Comparison of ENCODE assay signal across 10 cellular contexts in the genomic region with DNA sequence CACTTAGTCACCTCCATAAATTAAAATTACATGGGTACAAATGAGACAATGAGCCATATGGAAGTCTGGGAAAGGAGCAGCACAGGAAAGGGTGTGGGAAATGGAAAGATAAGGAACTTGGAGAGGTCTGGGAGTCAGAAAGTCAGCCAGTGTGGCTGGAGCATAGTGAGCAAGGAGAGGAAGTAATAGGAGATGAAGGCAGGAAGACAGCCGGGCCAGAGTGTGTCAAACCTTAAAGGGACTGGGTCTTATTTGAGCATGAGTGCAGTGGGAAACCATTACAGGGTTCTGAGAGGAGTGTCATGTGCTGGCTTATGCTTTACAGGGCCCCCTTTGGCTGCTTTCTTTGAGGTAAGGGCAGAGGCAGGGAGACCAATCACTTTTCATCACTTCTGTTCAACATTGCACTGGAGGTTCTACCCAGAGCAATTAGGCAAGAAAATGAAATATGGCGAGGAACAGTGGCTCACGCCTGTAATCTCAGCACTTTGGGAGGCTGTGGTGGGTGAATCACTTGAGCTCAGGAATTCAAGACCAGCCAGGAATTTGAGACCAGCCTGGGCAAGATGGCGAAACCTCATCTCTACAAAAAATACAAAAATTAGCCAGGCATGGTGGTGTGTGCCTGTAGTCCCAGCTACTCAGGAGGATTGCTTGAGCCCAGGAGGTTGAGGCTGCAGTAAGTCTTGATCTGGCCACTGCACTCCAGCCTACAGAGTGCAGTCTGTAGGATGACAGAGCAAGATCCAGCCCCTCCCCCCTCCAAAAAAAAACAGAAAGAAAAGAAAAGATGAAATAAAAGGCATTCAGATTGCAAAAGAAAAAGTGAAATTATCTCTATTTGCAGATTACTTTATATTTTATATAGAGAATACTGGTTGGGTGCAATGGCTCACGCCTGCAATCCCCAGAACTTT. TPM values are rescaled to one million over a fixed set of nuclear protein-coding genes. Genes with fewer than 3 reads are reported as not detected.
DNase-seq lines count a peak whose midpoint lies in the region; ATAC-seq and TF ChIP-seq lines count a peak whose summit lies in the region.
"Had no signal": no experiment of that assay in that cellular context is flagged by ENCODE, and none has a peak within 500 bp of the region (broad histone marks: within the 10 kb centered on the region; RNA-seq: fewer than 3 reads in every experiment).

No MANE protein-coding gene starts in this region.

- H4K8ac ChIP-seq in mesenchymal stem cell (ENCODE audit: low read length) = peak overlapping the region; percentile 54

- intact Hi-C loops in CD14-positive monocyte (cut with micrococcal nuclease) = no loop called here
- intact Hi-C loops in dendritic cell treated with granulocyte-macrophage colony-stimulating factor and Interleukin-4, amounts not matched to agents 40 ng/mL and 50 ng/mL, for 4 days (cut with micrococcal nuclease) = no loop called here

- no peak overlapping the region for H2BK5ac ChIP-seq in mesenchymal stem cell (ENCODE audit: low read depth, low read length, poor library complexity, severe bottlenecking)

- H3K27me3 Mint-ChIP-seq in CD14-positive monocyte (ENCODE audit: low read depth in 3 of 3) = peaks cover 0 to 1% (median 0%) of the 10 kb centered on the region in 3 donors
- no peaks in the 10 kb centered on the region for H3K27me3 Mint-ChIP-seq in dendritic cell treated with granulocyte-macrophage colony-stimulating factor and Interleukin-4, amounts not matched to agents 40 ng/mL and 50 ng/mL, for 4 days

- DNase-seq in CD14-positive monocyte (ENCODE audit: low spot score) (no peak), M059J (ENCODE audit: low read depth) (peak; percentile 85), mesenchymal stem cell (peak; percentile 90), NCI-H146 treated with DMSO at 0.1 percent for 48 hours (lab: John Stamatoyannopoulos, UW; ENCODE audit: unreplicated experiment) (no peak), NCI-H1694 (lab: John Stamatoyannopoulos, UW) (no peak), caudate nucleus (lab: John Stamatoyannopoulos, UW) (no peak)
- DNase-seq in activated naive CD4-positive, alpha-beta T cell treated with anti-CD3 and anti-CD28 coated beads, Interleukin-2, amount 50 U/mL, for 72 hours (ENCODE audit: low spot score in 2 of 2) = no peak
- DNase-seq: activated effector memory CD4-positive, alpha-beta T cell treated with Interleukin-2 at 50 U/mL for 16 hours; nucleus accumbens had no signal

- no peak overlapping the region for H2BK120ac ChIP-seq in mesenchymal stem cell (ENCODE audit: low read depth, low read length)

- H3K27ac ChIP-seq in mesenchymal stem cell (ENCODE audit: low read length, poor library complexity, severe bottlenecking) (peak overlapping the region; percentile 59), caudate nucleus (ENCODE audit: low read depth, low read length) (no peak overlapping the region)

- peaks cover 8% of the 10 kb centered on the region for H3K4me1 Mint-ChIP-seq in CD14-positive monocyte
- H3K4me1 Mint-ChIP-seq in dendritic cell treated with granulocyte-macrophage colony-stimulating factor and Interleukin-4, amounts not matched to agents 40 ng/mL and 50 ng/mL, for 4 days (ENCODE audit: low read depth) = peaks cover 20% of the 10 kb centered on the region

- no peak overlapping the region for H3K23ac ChIP-seq in mesenchymal stem cell (ENCODE audit: low read length in 2 of 2)

- peak overlapping the region in 1 of 2 experiments; percentile 29 for H3K4me3 ChIP-seq in mesenchymal stem cell (ENCODE audit: insufficient read depth in 1 of 2, low read depth in 1 of 2, low read length in 2 of 2)

- no peaks in the 10 kb centered on the region for H3K9me3 ChIP-seq in mesenchymal stem cell (ENCODE audit: control insufficient read depth, low read length)

- H2AFZ ChIP-seq in mesenchymal stem cell (ENCODE audit: low read depth, low read length) = peak overlapping the region; percentile 29

- H4K91ac ChIP-seq in mesenchymal stem cell (ENCODE audit: low read length) = no peak overlapping the region

- peaks cover 0 to 5% (median 0%) of the 10 kb centered on the region in 7 donors for H3K9me3 Mint-ChIP-seq in CD14-positive monocyte
- H3K9me3 Mint-ChIP-seq in dendritic cell treated with granulocyte-macrophage colony-stimulating factor and Interleukin-4, amounts not matched to agents 40 ng/mL and 50 ng/mL, for 4 days = no peaks in the 10 kb centered on the region
- no peaks in the 10 kb centered on the region for H3K9me3 Mint-ChIP-seq in activated naive CD4-positive, alpha-beta T cell treated with anti-CD3 and anti-CD28 coated beads, Interleukin-2, amount 50 U/mL, for 72 hours

- no peak overlapping the region for H2BK12ac ChIP-seq in mesenchymal stem cell (ENCODE audit: low read length in 2 of 2)

- no peak overlapping the region for H2AK5ac ChIP-seq in mesenchymal stem cell (ENCODE audit: low read length, severe bottlenecking)

- peak overlapping the region; percentile 47 for H3K9ac ChIP-seq in mesenchymal stem cell (ENCODE audit: low read length)

- H2BK15ac ChIP-seq in mesenchymal stem cell (ENCODE audit: low read depth, poor library complexity, severe bottlenecking) = no peak overlapping the region

- WGBS in mesenchymal stem cell = 36% methylated on average over 4 of the region's 5 CpGs

- ATAC-seq in activated naive CD4-positive, alpha-beta T cell treated with anti-CD3 and anti-CD28 coated beads, Interleukin-2, amount 50 U/mL, for 72 hours = no peak

- H3K4me3 Mint-ChIP-seq in CD14-positive monocyte = peak overlapping the region in 1 of 2 donors; percentile 78
- H3K4me3 Mint-ChIP-seq in dendritic cell treated with granulocyte-macrophage colony-stimulating factor and Interleukin-4, amounts not matched to agents 40 ng/mL and 50 ng/mL, for 4 days = peak overlapping the region; percentile 55

- H3K79me1 ChIP-seq in mesenchymal stem cell (replicated peaks; ENCODE audit: low read length, poor library complexity, severe bottlenecking) = no peaks in the 10 kb centered on the region

- H3K4ac ChIP-seq in mesenchymal stem cell (ENCODE audit: low read depth in 1 of 2, low read length in 2 of 2) = peak overlapping the region in 1 of 2 experiments; percentile 9

- peak overlapping the region; percentile 16 to 42 for H3K18ac ChIP-seq in mesenchymal stem cell (ENCODE audit: low read depth in 1 of 2, low read length in 2 of 2)

- no peak overlapping the region for H3K14ac ChIP-seq in mesenchymal stem cell (ENCODE audit: low read length in 2 of 2)

- no peaks in the 10 kb centered on the region for H3K36me3 ChIP-seq in mesenchymal stem cell (ENCODE audit: control insufficient read depth in 1 of 2, insufficient read depth in 2 of 2, low read depth in 1 of 2, low read length in 2 of 2)

- no peak for TF ChIP-seq CTCF in CD14-positive monocyte (IDR thresholded peaks at IDR 0.05)

- H3K36me3 Mint-ChIP-seq in CD14-positive monocyte = no peaks in the 10 kb centered on the region
- no peaks in the 10 kb centered on the region for H3K36me3 Mint-ChIP-seq in dendritic cell treated with granulocyte-macrophage colony-stimulating factor and Interleukin-4, amounts not matched to agents 40 ng/mL and 50 ng/mL, for 4 days (ENCODE audit: low read depth)
- H3K36me3 Mint-ChIP-seq in activated naive CD4-positive, alpha-beta T cell treated with anti-CD3 and anti-CD28 coated beads, Interleukin-2, amount 50 U/mL, for 72 hours = no peaks in the 10 kb centered on the region

- H3K4me1 ChIP-seq in mesenchymal stem cell (ENCODE audit: control insufficient read depth, insufficient read depth, low read depth, low read length) = peaks cover 4% of the 10 kb centered on the region

- H3K27me3 ChIP-seq in mesenchymal stem cell (ENCODE audit: control insufficient read depth in 1 of 2, insufficient read depth in 1 of 2, low read length in 2 of 2) = no peaks in the 10 kb centered on the region

- peak overlapping the region; percentile 49 to 81 (median 73) for H3K27ac Mint-ChIP-seq in CD14-positive monocyte
- peak overlapping the region; percentile 89 for H3K27ac Mint-ChIP-seq in dendritic cell treated with granulocyte-macrophage colony-stimulating factor and Interleukin-4, amounts not matched to agents 40 ng/mL and 50 ng/mL, for 4 days
- H3K27ac Mint-ChIP-seq in activated naive CD4-positive, alpha-beta T cell treated with anti-CD3 and anti-CD28 coated beads, Interleukin-2, amount 50 U/mL, for 72 hours = no peak overlapping the region

- no peak overlapping the region for H3K4me2 ChIP-seq in mesenchymal stem cell (ENCODE audit: low read length, poor library complexity, severe bottlenecking)

RNA-seq across cellular contexts. Expression of a gene that starts 21.0 kb away (rescaled TPM):
- 1 to 10 TPM; 1.9 to 3.3 TPM for polyA plus RNA-seq in CD14-positive monocyte
- 6.2 and 11.4 TPM in 2 replicates for total RNA-seq in M059J (2014; rRNA removed; shearing (Covaris generic))
- 38.9 TPM for polyA plus RNA-seq in mesenchymal stem cell (2013, experiment 1 of 2)
- 36.0 TPM for polyA plus RNA-seq in mesenchymal stem cell (2013, experiment 2 of 2)
- 100 to 1,000 TPM; 124 to 176 TPM for total RNA-seq in activated naive CD4-positive, alpha-beta T cell treated with anti-CD3 and anti-CD28 coated beads, Interleukin-2, amount 50 U/mL, for 72 hours

Comparison
In these comparisons a context has a peak if more than half of its experiments do, and no peak if none do; other contexts are left out.
1. DNase-seq: peak in M059J (single experiment) and mesenchymal stem cell (single experiment); none in CD14-positive monocyte (single experiment), NCI-H146 treated with DMSO at 0.1 percent for 48 hours (single experiment), NCI-H1694 (single experiment), caudate nucleus (0 of 61) and activated naive CD4-positive, alpha-beta T cell treated with anti-CD3 and anti-CD28 coated beads, Interleukin-2, amount 50 U/mL, for 72 hours (0 of 2).
2. H3K27ac Mint-ChIP-seq: peak in CD14-positive monocyte (7 of 7) and dendritic cell treated with granulocyte-macrophage colony-stimulating factor and Interleukin-4, amounts not matched to agents 40 ng/mL and 50 ng/mL, for 4 days (single experiment); none in activated naive CD4-positive, alpha-beta T cell treated with anti-CD3 and anti-CD28 coated beads, Interleukin-2, amount 50 U/mL, for 72 hours (0 of 2).
3. RNA of a gene that starts 21.0 kb away (total RNA-seq): 124 to 176 TPM in activated naive CD4-positive, alpha-beta T cell treated with anti-CD3 and anti-CD28 coated beads, Interleukin-2, amount 50 U/mL, for 72 hours; 6.2 to 11.4 TPM in M059J; every median in the first group is over 10 times any median in the second.